ENCODE assay signal across 18 cellular contexts in the genomic region with DNA sequence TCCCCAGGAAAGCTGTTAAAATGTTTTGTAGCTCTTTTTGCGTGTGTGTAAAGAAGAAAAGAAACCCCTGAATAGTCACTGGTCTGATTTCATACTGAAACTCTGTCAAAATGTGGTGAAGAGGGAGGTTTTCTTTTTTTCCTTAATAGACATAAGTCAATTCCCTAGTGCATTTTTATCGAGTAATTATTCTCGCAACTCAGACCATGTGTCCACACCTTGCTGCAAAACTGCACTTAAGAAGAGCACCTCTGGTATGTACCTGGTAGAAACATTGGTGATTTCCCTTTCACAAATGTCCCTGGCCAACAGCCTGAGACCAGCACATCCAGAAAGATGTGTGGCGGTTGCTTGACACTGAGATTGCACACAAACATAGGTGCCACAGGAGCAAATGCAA.
A peak's percentile ranks its signal among the peaks of the same experiment; 100 is the strongest.
DNase-seq lines count a peak whose midpoint lies in the region; ATAC-seq and TF ChIP-seq lines count a peak whose summit lies in the region.
"Had no signal": no experiment of that assay in that cellular context is flagged by ENCODE, and none has a peak within 500 bp of the region (broad histone marks: within the 10 kb centered on the region; RNA-seq: fewer than 3 reads in every experiment).

No MANE protein-coding gene starts in this region.

- no peak overlapping the region for H2AFZ ChIP-seq in H9 (ENCODE audit: low read length)
- H2AFZ ChIP-seq: PC-9 had no signal

- ATAC-seq in WTC11 (no peak), GM18511 (IDR thresholded peaks at IDR 0.05; ENCODE audit: unreplicated experiment) (no peak)
- no peak for ATAC-seq in stimulated activated naive CD8-positive, alpha-beta T cell treated with anti-CD3 and anti-CD28 coated beads, Interleukin-15, amount 100 ng/mL, for 72 hours
- ATAC-seq: Right ventricle myocardium inferior, SK-N-SH treated with all-trans-retinoic acid at 6 μM for 48 hours had no signal

- H3K4me3 Mint-ChIP-seq in H9 = no peak overlapping the region; a peak in 1 of 5 replicates
- no peak overlapping the region for H3K4me3 Mint-ChIP-seq in WTC11
- H3K4me3 Mint-ChIP-seq in neural crest cell = no peak overlapping the region
- no peak overlapping the region for H3K4me3 Mint-ChIP-seq in stimulated activated naive CD8-positive, alpha-beta T cell treated with anti-CD3 and anti-CD28 coated beads, Interleukin-15, amount 100 ng/mL, for 72 hours

- H3K27me3 ChIP-seq in H9 (ENCODE audit: insufficient read depth, low read length) = no peaks in the 10 kb centered on the region
- H3K27me3 ChIP-seq: MG63, SJCRH30 had no signal

- H3K9me3 Mint-ChIP-seq in H9 (no peaks in the 10 kb centered on the region), WTC11 (no peaks in the 10 kb centered on the region), neural crest cell (no peaks in the 10 kb centered on the region)
- no peaks in the 10 kb centered on the region for H3K9me3 Mint-ChIP-seq in stimulated activated naive CD8-positive, alpha-beta T cell treated with anti-CD3 and anti-CD28 coated beads, Interleukin-15, amount 100 ng/mL, for 72 hours

- no peak overlapping the region for H4K5ac ChIP-seq in H9 (ENCODE audit: insufficient read length, low read depth, low read length)

- no peaks in the 10 kb centered on the region for H3K23me2 ChIP-seq in H9 (ENCODE audit: insufficient read length, low read depth, low read length, poor library complexity, severe bottlenecking)

- H4K8ac ChIP-seq in H9 (replicated peaks; ENCODE audit: insufficient read length, low read depth, low read length) = no peak overlapping the region

- no peak overlapping the region for H2BK20ac ChIP-seq in H9 (ENCODE audit: low read depth, low read length, poor library complexity, severe bottlenecking)

- no peak overlapping the region for H3K18ac ChIP-seq in H9 (ENCODE audit: insufficient read length, low read depth, low read length)

- no peaks in the 10 kb centered on the region for H3K9me3 ChIP-seq in H9 (ENCODE audit: control insufficient read depth, low read depth, low read length)
- H3K9me3 ChIP-seq: MG63, SJCRH30 had no signal

- peaks cover 5% of the 10 kb centered on the region; the same call in 1 of the 2 replicates for H3K4me1 ChIP-seq in H9 (ENCODE audit: insufficient read depth, low read length)
- H3K4me1 ChIP-seq: SJCRH30 had no signal

- peak overlapping the region in 2 of 3 experiments; percentile 60 to 91; a peak in 2 of 7 replicates for H3K27ac Mint-ChIP-seq in H9
- H3K27ac Mint-ChIP-seq in WTC11 = peak overlapping the region; percentile 76
- peak overlapping the region; percentile 54 for H3K27ac Mint-ChIP-seq in neural crest cell (ENCODE audit: unreplicated experiment)
- H3K27ac Mint-ChIP-seq in stimulated activated naive CD8-positive, alpha-beta T cell treated with anti-CD3 and anti-CD28 coated beads, Interleukin-15, amount 100 ng/mL, for 72 hours = no peak overlapping the region

- no peak for TF ChIP-seq CTCF in GM12865 (IDR thresholded peaks at IDR 0.05; ENCODE audit: insufficient read depth, low read depth, low read length, missing control alignments)
- TF ChIP-seq CTCF in H9 (conservative IDR thresholded peaks at IDR 0.05) = no peak
- TF ChIP-seq CTCF in WTC11 (IDR thresholded peaks at IDR 0.05) = no peak
- no peak for TF ChIP-seq CTCF in neural crest cell (conservative IDR thresholded peaks at IDR 0.05)

- peak; percentile 10 for DNase-seq in GM12865 (ENCODE audit: low read depth)
- no peak for DNase-seq in H9
- DNase-seq in WTC11 (ENCODE audit: low spot score) = no peak
- no peak for DNase-seq in neural crest cell (ENCODE audit: low read depth, low spot score)
- DNase-seq in stimulated activated naive CD8-positive, alpha-beta T cell treated with anti-CD3 and anti-CD28 coated beads, Interleukin-15, amount 100 ng/mL, for 72 hours = no peak
- no peak for DNase-seq in NCI-H1105 (lab: John Stamatoyannopoulos, UW)
- DNase-seq: Calu3, IMR-90, KG1, MG63, NCI-H2029, NCI-H446 treated with DMSO at 0.1 percent for 48 hours, NCI-H526, PC-9, SJCRH30 had no signal

- H3K27ac ChIP-seq in H9 (ENCODE audit: insufficient read length, low read depth, low read length) = no peak overlapping the region
- H3K27ac ChIP-seq: PC-9, SJCRH30 had no signal

- no peak overlapping the region for H3K56ac ChIP-seq in H9 (ENCODE audit: insufficient read length, low read depth, low read length)

- no peaks in the 10 kb centered on the region for H3K79me2 ChIP-seq in H9 (ENCODE audit: insufficient read depth, low read length)

- no peaks in the 10 kb centered on the region for H4K20me1 ChIP-seq in H9 (ENCODE audit: control insufficient read depth, insufficient read depth, insufficient read length)

- no peak overlapping the region for H2BK15ac ChIP-seq in H9 (ENCODE audit: low read depth, low read length)

- H3K14ac ChIP-seq in H9 (ENCODE audit: insufficient read depth, low read length) = no peak overlapping the region

- no peak overlapping the region for H3K4me2 ChIP-seq in H9 (ENCODE audit: insufficient read depth, insufficient read length, low read length)
- H3K4me2 ChIP-seq: PC-9 had no signal

- no peaks in the 10 kb centered on the region for H3K36me3 Mint-ChIP-seq in H9 (ENCODE audit: insufficient read depth in 1 of 3, low read depth in 3 of 3)
- no peaks in the 10 kb centered on the region for H3K36me3 Mint-ChIP-seq in WTC11
- H3K36me3 Mint-ChIP-seq in neural crest cell (ENCODE audit: low read depth) = no peaks in the 10 kb centered on the region

- no peak overlapping the region for H3K4me3 ChIP-seq in GM12865 (ENCODE audit: low read depth, low read length)
- H3K4me3 ChIP-seq: MG63, PC-9, SJCRH30 had no signal

- H2BK5ac ChIP-seq in H9 (ENCODE audit: insufficient read length, low read length) = no peak overlapping the region

- no peaks in the 10 kb centered on the region for H3K79me1 ChIP-seq in H9 (ENCODE audit: insufficient read depth, low read depth, low read length, poor library complexity, severe bottlenecking)

- no CpG with 5 or more reads among the region's 4 CpGs for WGBS in H9 (ENCODE audit: extremely low coverage, insufficient read length, low lambda C conversion rate)

- no peak overlapping the region for H3K4ac ChIP-seq in H9 (ENCODE audit: low read depth, low read length)

- no peak overlapping the region for H2BK120ac ChIP-seq in H9 (ENCODE audit: low read depth, low read length, poor library complexity, severe bottlenecking)

- H2AK5ac ChIP-seq in H9 (ENCODE audit: insufficient read length, low read length) = no peak overlapping the region

- no peak overlapping the region for H4K91ac ChIP-seq in H9 (ENCODE audit: insufficient read length, low read depth, low read length)

- H3T11ph ChIP-seq in H9 (ENCODE audit: low read length) = no peak overlapping the region

- no peak overlapping the region for H3K23ac ChIP-seq in H9 (ENCODE audit: insufficient read length, low read depth, low read length)

- H2BK12ac ChIP-seq in H9 (ENCODE audit: insufficient read length, low read depth, low read length) = no peak overlapping the region

- H3K27me3 Mint-ChIP-seq in H9 (ENCODE audit: low read depth) (no peaks in the 10 kb centered on the region), WTC11 (ENCODE audit: low read depth) (no peaks in the 10 kb centered on the region), neural crest cell (ENCODE audit: low read depth) (no peaks in the 10 kb centered on the region)
- H3K27me3 Mint-ChIP-seq in stimulated activated naive CD8-positive, alpha-beta T cell treated with anti-CD3 and anti-CD28 coated beads, Interleukin-15, amount 100 ng/mL, for 72 hours = no peaks in the 10 kb centered on the region

- CTCF ChIA-PET in WTC11 (lab: Charles Lee) = no interaction called here

- POLR2A ChIA-PET in WTC11 (lab: Charles Lee) = no interaction called here

- H3K4me1 Mint-ChIP-seq in H9 (peaks cover 14 to 28% of the 10 kb centered on the region in 2 experiments), WTC11 (peaks cover 21% of the 10 kb centered on the region), neural crest cell (peaks cover 36% of the 10 kb centered on the region)
- no peaks in the 10 kb centered on the region for H3K4me1 Mint-ChIP-seq in stimulated activated naive CD8-positive, alpha-beta T cell treated with anti-CD3 and anti-CD28 coated beads, Interleukin-15, amount 100 ng/mL, for 72 hours

- H3K9ac ChIP-seq in H9 (ENCODE audit: extremely low read depth, insufficient read length, low read length) = no peak overlapping the region

TF ChIP-seq in WTC11, 78 proteins besides CTCF, POLR2A, EP300 and RAD21 (continues in another document):
- TF ChIP-seq, protein P1, sequence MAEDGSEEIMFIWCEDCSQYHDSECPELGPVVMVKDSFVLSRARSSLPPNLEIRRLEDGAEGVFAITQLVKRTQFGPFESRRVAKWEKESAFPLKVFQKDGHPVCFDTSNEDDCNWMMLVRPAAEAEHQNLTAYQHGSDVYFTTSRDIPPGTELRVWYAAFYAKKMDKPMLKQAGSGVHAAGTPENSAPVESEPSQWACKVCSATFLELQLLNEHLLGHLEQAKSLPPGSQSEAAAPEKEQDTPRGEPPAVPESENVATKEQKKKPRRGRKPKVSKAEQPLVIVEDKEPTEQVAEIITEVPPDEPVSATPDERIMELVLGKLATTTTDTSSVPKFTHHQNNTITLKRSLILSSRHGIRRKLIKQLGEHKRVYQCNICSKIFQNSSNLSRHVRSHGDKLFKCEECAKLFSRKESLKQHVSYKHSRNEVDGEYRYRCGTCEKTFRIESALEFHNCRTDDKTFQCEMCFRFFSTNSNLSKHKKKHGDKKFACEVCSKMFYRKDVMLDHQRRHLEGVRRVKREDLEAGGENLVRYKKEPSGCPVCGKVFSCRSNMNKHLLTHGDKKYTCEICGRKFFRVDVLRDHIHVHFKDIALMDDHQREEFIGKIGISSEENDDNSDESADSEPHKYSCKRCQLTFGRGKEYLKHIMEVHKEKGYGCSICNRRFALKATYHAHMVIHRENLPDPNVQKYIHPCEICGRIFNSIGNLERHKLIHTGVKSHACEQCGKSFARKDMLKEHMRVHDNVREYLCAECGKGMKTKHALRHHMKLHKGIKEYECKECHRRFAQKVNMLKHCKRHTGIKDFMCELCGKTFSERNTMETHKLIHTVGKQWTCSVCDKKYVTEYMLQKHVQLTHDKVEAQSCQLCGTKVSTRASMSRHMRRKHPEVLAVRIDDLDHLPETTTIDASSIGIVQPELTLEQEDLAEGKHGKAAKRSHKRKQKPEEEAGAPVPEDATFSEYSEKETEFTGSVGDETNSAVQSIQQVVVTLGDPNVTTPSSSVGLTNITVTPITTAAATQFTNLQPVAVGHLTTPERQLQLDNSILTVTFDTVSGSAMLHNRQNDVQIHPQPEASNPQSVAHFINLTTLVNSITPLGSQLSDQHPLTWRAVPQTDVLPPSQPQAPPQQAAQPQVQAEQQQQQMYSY (CRISPR knock-in tag; IDR thresholded peaks at IDR 0.05) = no peak
- TF ChIP-seq, protein P2, sequence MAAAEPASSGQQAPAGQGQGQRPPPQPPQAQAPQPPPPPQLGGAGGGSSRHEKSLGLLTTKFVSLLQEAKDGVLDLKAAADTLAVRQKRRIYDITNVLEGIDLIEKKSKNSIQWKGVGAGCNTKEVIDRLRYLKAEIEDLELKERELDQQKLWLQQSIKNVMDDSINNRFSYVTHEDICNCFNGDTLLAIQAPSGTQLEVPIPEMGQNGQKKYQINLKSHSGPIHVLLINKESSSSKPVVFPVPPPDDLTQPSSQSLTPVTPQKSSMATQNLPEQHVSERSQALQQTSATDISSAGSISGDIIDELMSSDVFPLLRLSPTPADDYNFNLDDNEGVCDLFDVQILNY (CRISPR knock-in tag; IDR thresholded peaks at IDR 0.05) = no peak
- no peak for TF ChIP-seq ESRRA (CRISPR knock-in tag; IDR thresholded peaks at IDR 0.05; ENCODE audit: borderline replicate concordance)

Comparison
In these comparisons a context has a peak if more than half of its experiments do, and no peak if none do; other contexts are left out.
1. H3K27ac Mint-ChIP-seq: peak in H9 (2 of 3), WTC11 (single experiment) and neural crest cell (single experiment); none in stimulated activated naive CD8-positive, alpha-beta T cell treated with anti-CD3 and anti-CD28 coated beads, Interleukin-15, amount 100 ng/mL, for 72 hours (0 of 2).